ENCODE assay signal across 25 cellular contexts in the genomic region with DNA sequence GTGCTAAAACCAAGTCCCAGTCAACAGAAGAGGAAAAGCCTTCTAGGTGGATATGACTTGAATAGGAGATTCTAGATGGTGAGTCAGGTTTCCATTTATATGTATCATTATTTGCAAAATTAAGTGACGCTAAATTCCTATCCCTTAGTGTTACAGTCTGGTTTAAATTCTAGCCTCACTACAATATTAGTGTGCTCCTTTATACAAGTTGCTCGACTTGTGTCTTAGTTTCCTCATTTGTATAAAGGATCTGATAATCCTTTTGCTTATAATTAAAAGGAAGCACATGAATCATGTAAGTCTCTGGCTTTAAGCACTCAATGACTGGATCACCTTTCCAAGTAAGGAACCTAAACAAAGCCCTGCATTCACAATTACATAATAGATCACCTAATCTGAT.
"Had no signal": no experiment of that assay in that cellular context is flagged by ENCODE, and none has a peak within 500 bp of the region (broad histone marks: within the 10 kb centered on the region; RNA-seq: fewer than 3 reads in every experiment).

No MANE protein-coding gene starts in this region.

- H3K79me2 ChIP-seq: hepatocyte had no signal

- H3K4me3 ChIP-seq: colonic mucosa, esophagus muscularis mucosa, gastroesophageal sphincter, heart left ventricle, hepatocyte, left lung, lower lobe of right lung, mucosa of descending colon had no signal

- H3K27me3 ChIP-seq: colonic mucosa, esophagus muscularis mucosa, foreskin keratinocyte, heart left ventricle, hepatocyte, left lung had no signal

- H3K4me2 ChIP-seq: hepatocyte had no signal

- DNase-seq: colonic mucosa; cortex of kidney; effector CD8-positive, alpha-beta T cell; effector memory CD8-positive, alpha-beta T cell; endodermal cell; erythroblast; foreskin keratinocyte; heart left ventricle; hypothalamus; immature natural killer cell; islet precursor cell; kidney; kidney glomerular epithelial cell; left cardiac atrium; left lung; left ventricle myocardium superior; lower lobe of right lung; mesenchymal stem cell; mucosa of descending colon; naive B cell had no signal

- H2AFZ ChIP-seq: hepatocyte had no signal

- H3K9me3 ChIP-seq: colonic mucosa, esophagus muscularis mucosa, gastroesophageal sphincter, heart left ventricle, left lung, lower lobe of right lung, mucosa of descending colon had no signal

- H3K4me1 ChIP-seq: colonic mucosa, esophagus muscularis mucosa, foreskin keratinocyte, gastroesophageal sphincter, heart left ventricle, left lung, lower lobe of right lung had no signal

- H3K36me3 ChIP-seq: colonic mucosa, esophagus muscularis mucosa, gastroesophageal sphincter, heart left ventricle, left lung, lower lobe of right lung had no signal

- ATAC-seq: effector memory CD8-positive, alpha-beta T cell; foreskin keratinocyte; gastroesophageal sphincter; heart left ventricle; left cardiac atrium; left lung; left ventricle myocardium superior; lower lobe of right lung; mucosa of descending colon had no signal

- H3K27ac ChIP-seq: colonic mucosa, esophagus muscularis mucosa, foreskin keratinocyte, gastroesophageal sphincter, heart left ventricle, hepatocyte, left lung, lower lobe of right lung had no signal

- FAIRE-seq: endometrium, frontal cortex, kidney had no signal
